Comparison of ENCODE assay signal across 2 cellular contexts in the genomic region with DNA sequence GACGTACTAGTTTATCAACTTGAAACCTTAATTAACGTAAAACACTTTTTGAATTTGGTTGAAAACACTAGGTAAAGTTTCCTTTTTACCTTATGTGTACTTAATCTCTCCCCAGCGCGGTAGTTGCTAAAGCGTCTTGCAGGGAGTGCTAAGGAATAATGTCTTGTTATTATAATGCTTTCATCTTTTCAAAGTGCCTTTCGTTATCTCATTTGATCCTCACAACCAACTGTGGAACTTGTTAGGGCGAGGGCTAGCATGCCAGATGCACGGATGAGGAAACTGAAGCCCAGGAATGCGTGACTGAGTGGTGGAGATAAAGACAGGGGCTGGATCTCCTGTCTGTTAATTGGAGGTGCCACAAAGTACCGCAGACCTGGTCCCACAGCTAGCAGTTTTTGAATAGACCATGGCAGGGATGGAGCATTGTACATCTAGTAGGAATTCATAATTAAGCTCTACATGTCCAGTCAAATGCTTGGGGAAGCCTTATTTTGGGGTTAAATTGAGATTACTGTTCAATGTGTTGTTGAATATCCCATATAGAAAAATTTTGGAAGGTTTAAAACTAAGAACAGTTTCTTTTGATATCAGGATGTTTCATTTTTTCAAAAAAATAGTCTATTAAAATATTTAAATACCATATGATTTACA.
TF ChIP-seq lines count a peak whose summit lies in the region.

No MANE protein-coding gene starts in this region.

TF ChIP-seq in GM23338, 12 proteins besides CTCF, POLR2A, EP300 and RAD21 (continued from another document):
- TF ChIP-seq STAT1 (IDR thresholded peaks at IDR 0.05; ENCODE audit: unreplicated experiment) (no peak), ZNF462 (CRISPR knock-in tag; IDR thresholded peaks at IDR 0.05) (no peak)

TF ChIP-seq in K562, 482 proteins besides CTCF, POLR2A, EP300 and RAD21 (continues in another document):
- TF ChIP-seq, protein P1, sequence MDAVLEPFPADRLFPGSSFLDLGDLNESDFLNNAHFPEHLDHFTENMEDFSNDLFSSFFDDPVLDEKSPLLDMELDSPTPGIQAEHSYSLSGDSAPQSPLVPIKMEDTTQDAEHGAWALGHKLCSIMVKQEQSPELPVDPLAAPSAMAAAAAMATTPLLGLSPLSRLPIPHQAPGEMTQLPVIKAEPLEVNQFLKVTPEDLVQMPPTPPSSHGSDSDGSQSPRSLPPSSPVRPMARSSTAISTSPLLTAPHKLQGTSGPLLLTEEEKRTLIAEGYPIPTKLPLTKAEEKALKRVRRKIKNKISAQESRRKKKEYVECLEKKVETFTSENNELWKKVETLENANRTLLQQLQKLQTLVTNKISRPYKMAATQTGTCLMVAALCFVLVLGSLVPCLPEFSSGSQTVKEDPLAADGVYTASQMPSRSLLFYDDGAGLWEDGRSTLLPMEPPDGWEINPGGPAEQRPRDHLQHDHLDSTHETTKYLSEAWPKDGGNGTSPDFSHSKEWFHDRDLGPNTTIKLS (IDR thresholded peaks at IDR 0.05; ENCODE audit: borderline replicate concordance, low read depth) = peak; percentile 44; the same call in 1 of the 2 replicates
- TF ChIP-seq POLR3G (IDR thresholded peaks at IDR 0.05; ENCODE audit: extremely low read depth, insufficient read length, insufficient replicate concordance) (no peak), ELK1 (CRISPR knock-in tag; IDR thresholded peaks at IDR 0.05) (no peak), TAF1 (IDR thresholded peaks at IDR 0.05; ENCODE audit: control insufficient read depth, extremely low read depth, insufficient read depth, low read length, severe bottlenecking) (no peak), ZNF449 (CRISPR knock-in tag; IDR thresholded peaks at IDR 0.05) (0 out of 2 replicates have a peak, but pooled peaks have one; percentile 16), ELF1 (tag; IDR thresholded peaks at IDR 0.05) (no peak), RNF219 (CRISPR knock-in tag; IDR thresholded peaks at IDR 0.05) (no peak), HMGN3 (IDR thresholded peaks at IDR 0.05; ENCODE audit: borderline replicate concordance, extremely low read depth, insufficient read length, low read depth, low read length) (peak; percentile 27), U2AF1 (optimal IDR thresholded peaks at IDR 0.05; ENCODE audit: low read depth, low read length) (no peak), SIN3B (IDR thresholded peaks at IDR 0.05; ENCODE audit: low read depth) (no peak), SOX6 (IDR thresholded peaks at IDR 0.05) (peak; percentile 90), CREM (IDR thresholded peaks at IDR 0.05; ENCODE audit: low read depth) (peak; percentile 77), POLR3A (IDR thresholded peaks at IDR 0.05; ENCODE audit: borderline replicate concordance, extremely low read depth, insufficient read depth, insufficient read length) (no peak), ZNF76 (CRISPR knock-in tag; IDR thresholded peaks at IDR 0.05; ENCODE audit: borderline replicate concordance) (no peak), ZBED1 (IDR thresholded peaks at IDR 0.05) (no peak), BRD4 (IDR thresholded peaks at IDR 0.05) (no peak), NCOA4 (IDR thresholded peaks at IDR 0.05; ENCODE audit: partially characterized antibody) (no peak), ZNF324 (CRISPR knock-in tag; IDR thresholded peaks at IDR 0.05) (no peak), THAP7 (CRISPR knock-in tag; IDR thresholded peaks at IDR 0.05) (no peak), PHTF2 (CRISPR knock-in tag; IDR thresholded peaks at IDR 0.05) (no peak), ZNF224 (CRISPR knock-in tag; IDR thresholded peaks at IDR 0.05) (no peak), ZNF124 (CRISPR knock-in tag; IDR thresholded peaks at IDR 0.05) (no peak), TAL1 (IDR thresholded peaks at IDR 0.05) (peak; percentile 92), ZNF165 (CRISPR knock-in tag; IDR thresholded peaks at IDR 0.05; ENCODE audit: borderline replicate concordance) (no peak), ZNF24 (IDR thresholded peaks at IDR 0.05) (0 out of 2 replicates have a peak, but pooled peaks have one; percentile 14), PCBP2 (IDR thresholded peaks at IDR 0.05; ENCODE audit: low read depth, low read length, poor library complexity, severe bottlenecking) (no peak), ZBTB17 (CRISPR knock-in tag; IDR thresholded peaks at IDR 0.05) (0 out of 2 replicates have a peak, but pooled peaks have one; percentile 37), ZBTB40 (IDR thresholded peaks at IDR 0.05) (peak; percentile 31; the same call in 1 of the 2 replicates), ZBTB40 (CRISPR knock-in tag; IDR thresholded peaks at IDR 0.05) (no peak), E2F6 (IDR thresholded peaks at IDR 0.05; ENCODE audit: borderline replicate concordance in 1 of 2, extremely low read depth in 1 of 2, insufficient read depth in 1 of 2, insufficient read length in 1 of 2, low read depth in 1 of 2, low read length in 1 of 2, poor library complexity in 1 of 2, severe bottlenecking in 1 of 2) (peak in 1 of 2 experiments; percentile 29), SRSF7 (optimal IDR thresholded peaks at IDR 0.05; ENCODE audit: low read depth, low read length) (no peak), GATAD2A (IDR thresholded peaks at IDR 0.05) (peak; percentile 90), NONO (IDR thresholded peaks at IDR 0.05; ENCODE audit: low read depth in 2 of 2, low read length in 1 of 2) (0 out of 4 replicates have a peak, but pooled peaks of 1 of the 2 experiments have one; percentile 68), RBM39 (optimal IDR thresholded peaks at IDR 0.05; ENCODE audit: low read depth, low read length) (no peak), ZC3H8 (IDR thresholded peaks at IDR 0.05) (no peak)
- TF ChIP-seq, protein P2, sequence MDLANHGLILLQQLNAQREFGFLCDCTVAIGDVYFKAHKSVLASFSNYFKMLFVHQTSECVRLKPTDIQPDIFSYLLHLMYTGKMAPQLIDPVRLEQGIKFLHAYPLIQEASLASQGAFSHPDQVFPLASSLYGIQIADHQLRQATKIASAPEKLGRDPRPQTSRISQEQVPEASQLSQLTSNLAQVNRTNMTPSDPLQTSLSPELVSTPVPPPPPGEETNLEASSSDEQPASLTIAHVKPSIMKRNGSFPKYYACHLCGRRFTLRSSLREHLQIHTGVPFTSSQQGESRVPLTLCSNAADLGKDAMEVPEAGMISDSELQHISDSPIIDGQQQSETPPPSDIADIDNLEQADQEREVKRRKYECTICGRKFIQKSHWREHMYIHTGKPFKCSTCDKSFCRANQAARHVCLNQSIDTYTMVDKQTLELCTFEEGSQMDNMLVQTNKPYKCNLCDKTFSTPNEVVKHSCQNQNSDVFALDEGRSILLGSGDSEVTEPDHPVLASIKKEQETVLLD (IDR thresholded peaks at IDR 0.05) = peak; percentile 60; the same call in 1 of the 2 replicates
